ENCODE assay signal across 1 cellular context in genomic region chr9:73199886-73200285, GRCh38.
TF ChIP-seq lines count a peak whose summit lies in the region.

No MANE protein-coding gene starts in this region.

TF ChIP-seq in K562, 482 proteins besides CTCF, POLR2A, EP300 and RAD21 (continued from another document):
- TF ChIP-seq CTCFL (IDR thresholded peaks at IDR 0.05; ENCODE audit: borderline replicate concordance, insufficient read depth, low read depth, low read length, poor library complexity, severe bottlenecking) (peak; percentile 17), STAT6 (CRISPR knock-in tag; IDR thresholded peaks at IDR 0.05) (no peak), DEAF1 (CRISPR knock-in tag; IDR thresholded peaks at IDR 0.05) (0 out of 2 replicates have a peak, but pooled peaks have one; percentile 20)
